Comparison of ENCODE assay signal across 16 cellular contexts in genomic region chr9:94134629-94135028, GRCh38. TPM values are rescaled to one million over a fixed set of nuclear protein-coding genes. Genes with fewer than 3 reads are reported as not detected.
A peak's percentile ranks its signal among the peaks of the same experiment; 100 is the strongest.
DNase-seq lines count a peak whose midpoint lies in the region; ATAC-seq and TF ChIP-seq lines count a peak whose summit lies in the region.
"Had no signal": no experiment of that assay in that cellular context is flagged by ENCODE, and none has a peak within 500 bp of the region (broad histone marks: within the 10 kb centered on the region; RNA-seq: fewer than 3 reads in every experiment).

No MANE protein-coding gene starts in this region.

- H3K36me3 ChIP-seq in heart right ventricle (no peaks in the 10 kb centered on the region), esophagus squamous epithelium (no peaks in the 10 kb centered on the region), psoas muscle (ENCODE audit: insufficient read depth in 1 of 2, low read depth in 1 of 2) (no peaks in the 10 kb centered on the region), upper lobe of right lung (no peaks in the 10 kb centered on the region)

- H3K27me3 ChIP-seq in heart right ventricle = no peaks in the 10 kb centered on the region
- H3K27me3 ChIP-seq in esophagus squamous epithelium = no peaks in the 10 kb centered on the region
- peaks cover 0 to 1% (median 0%) of the 10 kb centered on the region in 3 donors for H3K27me3 ChIP-seq in psoas muscle (ENCODE audit: insufficient read depth in 3 of 3, low read length in 2 of 3)
- no peaks in the 10 kb centered on the region for H3K27me3 ChIP-seq in upper lobe of right lung

- 87 to 92% methylated on average over 7 of the region's 7 CpGs for WGBS in heart right ventricle, 2 donors
- WGBS in esophagus squamous epithelium, 2 donors = 58 to 76% methylated on average over 6 to 7 of the region's 7 CpGs
- 79 to 91% (median 86%) methylated on average over 7 of the region's 7 CpGs for WGBS in psoas muscle, 3 donors

- TF ChIP-seq CTCF in heart right ventricle (IDR thresholded peaks at IDR 0.05) (no peak), esophagus squamous epithelium (IDR thresholded peaks at IDR 0.05) (no peak), psoas muscle (IDR thresholded peaks at IDR 0.05) (no peak), upper lobe of right lung (IDR thresholded peaks at IDR 0.05) (no peak)

- peaks cover 4 to 29% (median 26%) of the 10 kb centered on the region in 9 donors for H3K4me1 ChIP-seq in heart right ventricle
- peaks cover 0 to 34% (median 21%) of the 10 kb centered on the region in 3 donors for H3K4me1 ChIP-seq in esophagus squamous epithelium
- peaks cover 26% of the 10 kb centered on the region for H3K4me1 ChIP-seq in psoas muscle
- peaks cover 36% of the 10 kb centered on the region for H3K4me1 ChIP-seq in upper lobe of right lung

- no peak for DNase-seq in heart right ventricle
- no peak for DNase-seq in left cardiac atrium
- no peak for DNase-seq in esophagus squamous epithelium (lab: John Stamatoyannopoulos, UW)
- DNase-seq in psoas muscle = no peak
- no peak for DNase-seq in upper lobe of right lung
- DNase-seq in MV-4-11 (lab: John Stamatoyannopoulos, UW) = no peak
- no peak for DNase-seq in sciatic nerve (ENCODE audit: low spot score)
- DNase-seq: activated CD4-positive, alpha-beta memory T cell treated with anti-CD3 and anti-CD28 coated beads for 36 hours; activated naive CD8-positive, alpha-beta T cell treated with anti-CD3 and anti-CD28 coated beads for 36 hours; activated T-cell treated with anti-CD3 and anti-CD28 coated beads, Interleukin-2, amount 50 U/mL, for 4 hours; CD4-positive, alpha-beta memory T cell; mesendoderm; NCI-H1092 treated with DMSO at 0.1 percent for 48 hours; NCI-H748 treated with DMSO at 0.1 percent for 48 hours had no signal

- no peak for ATAC-seq in heart right ventricle
- no peak for ATAC-seq in left cardiac atrium
- ATAC-seq in psoas muscle = no peak
- ATAC-seq in upper lobe of right lung = no peak
- no peak for ATAC-seq in HG03135 (IDR thresholded peaks at IDR 0.05; ENCODE audit: unreplicated experiment)
- no peak for ATAC-seq in sciatic nerve
- ATAC-seq: activated T-cell treated with anti-CD3 and anti-CD28 coated beads, Interleukin-2, amount 50 U/mL, for 4 hours; K562 had no signal

- H3K4me3 ChIP-seq in heart right ventricle = no peak overlapping the region
- H3K4me3 ChIP-seq in esophagus squamous epithelium = no peak overlapping the region
- peak overlapping the region; percentile 20 for H3K4me3 ChIP-seq in psoas muscle
- no peak overlapping the region for H3K4me3 ChIP-seq in upper lobe of right lung
- H3K4me3 ChIP-seq: K562 had no signal

- H3K9me3 ChIP-seq in heart right ventricle = no peaks in the 10 kb centered on the region
- no peaks in the 10 kb centered on the region for H3K9me3 ChIP-seq in esophagus squamous epithelium
- no peaks in the 10 kb centered on the region for H3K9me3 ChIP-seq in psoas muscle
- H3K9me3 ChIP-seq in upper lobe of right lung = no peaks in the 10 kb centered on the region

- intact Hi-C loops in heart right ventricle (cut with DNase I) = loop anchor here in 4 of 10 donors (2.0 to 10.0 kb wide), 4 partner anchors 50 to 80 kb away; partner anchors contain the start of gene PTPDC1 (in 2 of the 4)
- intact Hi-C loops in left cardiac atrium (cut with DNase I) = loop anchor here in 1 of 2 donors (5.0 kb wide), 1 partner anchor 38 kb away; no protein-coding TSS in a partner anchor
- intact Hi-C loops in esophagus squamous epithelium (cut with DNase I) = no loop called here
- intact Hi-C loops in psoas muscle (cut with DNase I) = loop anchor here (2.0 to 10.0 kb wide), 3 partner anchors 20 to 70 kb away; no protein-coding TSS in a partner anchor
- intact Hi-C loops in upper lobe of right lung (cut with DNase I) = no loop called here
- intact Hi-C loops in sciatic nerve (cut with DNase I) = no loop called here

- H3K27ac ChIP-seq in heart right ventricle = peak overlapping the region; percentile 20 to 77 (median 68)
- peak overlapping the region; percentile 5 to 78 (median 67) for H3K27ac ChIP-seq in esophagus squamous epithelium
- H3K27ac ChIP-seq in psoas muscle = peak overlapping the region; percentile 58
- peak overlapping the region; percentile 73 for H3K27ac ChIP-seq in upper lobe of right lung

- TF ChIP-seq POLR2A in esophagus squamous epithelium (IDR thresholded peaks at IDR 0.05) = no peak

RNA-seq across cellular contexts. Expression of gene PTPDC1, which starts 50.4 kb away (rescaled TPM):
- 10 to 100 TPM in 4 of 10 donors, 1 to 10 TPM in 6; 6.3 to 14.7 (median 9.5) TPM for total RNA-seq in heart right ventricle
- 10 to 100 TPM in 1 of 2 donors, 1 to 10 TPM in 1; 5.3 to 14.3 TPM for polyA plus RNA-seq in heart right ventricle
- 10 to 100 TPM in 1 of 2 donors, 1 to 10 TPM in 1; 9.2 to 15.6 TPM for total RNA-seq in left cardiac atrium
- 1 to 10 TPM; 2.1 to 8.2 (median 3.3) TPM for total RNA-seq in esophagus squamous epithelium
- total RNA-seq in psoas muscle = 1 to 10 TPM; 3.9 to 9.9 (median 7.1) TPM
- polyA plus RNA-seq in psoas muscle = 1 to 10 TPM; 3.6 to 7.0 (median 4.2) TPM
- total RNA-seq in upper lobe of right lung = 10.0 TPM
- 50.2 TPM for total RNA-seq in sciatic nerve

Comparison
In these comparisons a context has a peak if more than half of its experiments do, and no peak if none do; other contexts are left out.
1. intact Hi-C loops: an anchor here in psoas muscle (2.0 to 10.0 kb wide); none called in esophagus squamous epithelium, upper lobe of right lung and sciatic nerve.